ENCODE assay signal across 15 cellular contexts in the genomic region with DNA sequence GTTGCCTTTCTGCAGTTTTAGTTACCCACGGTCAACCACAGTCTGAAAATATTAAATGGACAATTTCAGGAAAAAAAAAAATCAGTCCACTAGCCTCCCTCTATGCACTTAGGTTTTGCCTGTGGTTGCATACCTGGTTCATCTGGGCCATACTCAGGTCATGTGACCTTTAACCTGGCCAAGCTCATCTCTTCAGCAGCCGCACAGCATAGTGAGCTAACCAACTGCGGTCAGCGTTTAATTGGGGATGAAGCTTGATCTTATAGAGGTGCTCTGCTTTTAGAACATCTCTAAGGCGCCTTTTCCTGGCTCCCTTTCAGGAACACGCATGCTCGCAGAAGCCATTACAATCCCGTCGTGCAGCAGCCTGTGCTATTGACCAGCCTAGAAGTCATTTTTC.
A peak's percentile ranks its signal among the peaks of the same experiment; 100 is the strongest.
DNase-seq lines count a peak whose midpoint lies in the region; ATAC-seq, FAIRE-seq and TF ChIP-seq lines count a peak whose summit lies in the region.
"Had no signal": no experiment of that assay in that cellular context is flagged by ENCODE, and none has a peak within 500 bp of the region (broad histone marks: within the 10 kb centered on the region; RNA-seq: fewer than 3 reads in every experiment).

No MANE protein-coding gene starts in this region.

- ATAC-seq in A549 (no peak), HCT116 (no peak)

- H3K4me3 ChIP-seq in A549 (no peak overlapping the region), HCT116 (replicated peaks in 1 of 2; ENCODE audit: low read depth in 1 of 2, low read length in 2 of 2) (no peak overlapping the region)

- RAD21 ChIA-PET in HCT116 (lab: Charles Lee; ENCODE audit: low non-redundant PET in 1 of 2, low total read pairs in 2 of 2, uncharacterized antibody in 2 of 2, unreplicated experiment in 2 of 2) = no interaction called here

- no peak for FAIRE-seq in A549 (lab: Jason Lieb, UNC)
- FAIRE-seq: GM19239 had no signal

- H3K27ac ChIP-seq in A549 (peak overlapping the region; percentile 63 to 74; a peak in 4 of 6 replicates), HCT116 (ENCODE audit: low read depth, low read length) (peak overlapping the region; percentile 100), epithelial cell of prostate (peak overlapping the region; percentile 100)

- TF ChIP-seq POLR2A in A549 (IDR thresholded peaks at IDR 0.05; ENCODE audit: low read length) (no peak), HCT116 (IDR thresholded peaks at IDR 0.05; ENCODE audit: borderline replicate concordance, extremely low read depth, insufficient read depth, insufficient read length) (no peak)

- H3K4me1 ChIP-seq in A549 = peaks cover 18% of the 10 kb centered on the region
- peaks cover 40 to 65% of the 10 kb centered on the region in 2 experiments for H3K4me1 ChIP-seq in HCT116 (ENCODE audit: control insufficient read depth in 1 of 2, insufficient read depth in 2 of 2, low read length in 2 of 2)

- peaks cover 0 to 3% of the 10 kb centered on the region in 2 experiments; a peak in 1 of 4 replicates for H3K36me3 ChIP-seq in HCT116 (ENCODE audit: control insufficient read depth in 1 of 2, insufficient read depth in 2 of 2, low read length in 2 of 2)

- no peak for TF ChIP-seq EP300 in A549 (IDR thresholded peaks at IDR 0.05)

- H3K9me2 ChIP-seq in HCT116 (ENCODE audit: insufficient read depth) = no peaks in the 10 kb centered on the region

- TF ChIP-seq CTCF in A549 (IDR thresholded peaks at IDR 0.05) (no peak), HCT116 (IDR thresholded peaks at IDR 0.05 in 2 of 3, conservative IDR thresholded peaks at IDR 0.05 in 1 of 3; ENCODE audit: borderline replicate concordance in 1 of 3, insufficient read depth in 1 of 3, low read depth in 2 of 3, low read length in 2 of 3) (no peak)

- no peaks in the 10 kb centered on the region for H3K27me3 ChIP-seq in HCT116 (ENCODE audit: insufficient read depth, low read length)

- no peaks in the 10 kb centered on the region for H4K20me1 ChIP-seq in HCT116 (ENCODE audit: insufficient read depth)

- H2AFZ ChIP-seq in HCT116 (ENCODE audit: low read depth, low read length, poor library complexity, severe bottlenecking) = no peak overlapping the region

- 93% methylated on average over 9 of the region's 9 CpGs for WGBS in A549 (ENCODE audit: missing lambda C conversion rate)

- H3K4me2 ChIP-seq in A549 (no peak overlapping the region), HCT116 (ENCODE audit: low read length) (no peak overlapping the region)

- CTCF ChIA-PET in A549 (lab: Yijun Ruan, JAX) (interaction anchor here (1.1 to 2.1 kb wide), 2 partner anchors 10 to 45 kb away, joined by 3 to 10 read pairs; no protein-coding TSS in a partner anchor), HCT116 (lab: Charles Lee) (no interaction called here)

- BruUV-seq in HCT116 (replicated peaks; lab: Mats Ljungman, UMichigan) = no TSS peak

- POLR2A ChIA-PET in A549 (lab: Yijun Ruan, JAX) (no interaction called here), HCT116 (lab: Charles Lee) (interaction anchor here (0.9 to 3.3 kb wide), 4 partner anchors 11 to 44 kb away, joined by 3 to 15 read pairs (median 10); no protein-coding TSS in a partner anchor)

- peaks cover 4% of the 10 kb centered on the region; the same call in 1 of the 3 replicates for H3K9me3 ChIP-seq in A549
- H3K9me3 ChIP-seq in HCT116 (ENCODE audit: control insufficient read depth in 1 of 2, insufficient read depth in 1 of 2, low read depth in 1 of 2, low read length in 2 of 2) = no peaks in the 10 kb centered on the region

- TF ChIP-seq RAD21 in A549 (conservative IDR thresholded peaks at IDR 0.05 in 1 of 2, IDR thresholded peaks at IDR 0.05 in 1 of 2) (no peak), HCT116 (IDR thresholded peaks at IDR 0.05; ENCODE audit: low read depth) (no peak)

- no peak overlapping the region for H3K9ac ChIP-seq in HCT116 (ENCODE audit: low read length)

- DNase-seq in A549 (ENCODE audit: low read depth in 1 of 2, low spot score in 1 of 2) = no peak
- DNase-seq in HCT116 (ENCODE audit: low read depth, low spot score) = no peak
- DNase-seq in RKO (ENCODE audit: low spot score) = peak; percentile 88
- DNase-seq in epithelial cell of prostate (ENCODE audit: low read depth, low spot score) = no peak
- DNase-seq in NCI-H774 (lab: John Stamatoyannopoulos, UW) = no peak
- DNase-seq in activated CD4-positive, alpha-beta T cell treated with anti-CD3 and anti-CD28 coated beads for 1 hour = no peak
- no peak for DNase-seq in NCI-H1930 (lab: John Stamatoyannopoulos, UW)
- DNase-seq in T1000 (lab: John Stamatoyannopoulos, UW) = no peak
- DNase-seq: 8988T; C1 segment of cervical spinal cord; CD4-positive, alpha-beta T cell; COR-L47; DMS53; GF-D8 had no signal

- intact Hi-C loops in HCT116 (cut with micrococcal nuclease) = no loop called here

- H3K79me2 ChIP-seq in HCT116 (ENCODE audit: insufficient read depth, low read length) = no peaks in the 10 kb centered on the region; the same call in 1 of the 2 replicates

TF ChIP-seq in A549, 52 proteins besides CTCF, POLR2A, EP300 and RAD21 (continues in another document):
- no peak for TF ChIP-seq POLR2AphosphoS2 (conservative IDR thresholded peaks at IDR 0.05; ENCODE audit: low read length)
- TF ChIP-seq ZFP36 (IDR thresholded peaks at IDR 0.05; ENCODE audit: borderline replicate concordance, partially characterized antibody) = no peak
- TF ChIP-seq, protein P1, sequence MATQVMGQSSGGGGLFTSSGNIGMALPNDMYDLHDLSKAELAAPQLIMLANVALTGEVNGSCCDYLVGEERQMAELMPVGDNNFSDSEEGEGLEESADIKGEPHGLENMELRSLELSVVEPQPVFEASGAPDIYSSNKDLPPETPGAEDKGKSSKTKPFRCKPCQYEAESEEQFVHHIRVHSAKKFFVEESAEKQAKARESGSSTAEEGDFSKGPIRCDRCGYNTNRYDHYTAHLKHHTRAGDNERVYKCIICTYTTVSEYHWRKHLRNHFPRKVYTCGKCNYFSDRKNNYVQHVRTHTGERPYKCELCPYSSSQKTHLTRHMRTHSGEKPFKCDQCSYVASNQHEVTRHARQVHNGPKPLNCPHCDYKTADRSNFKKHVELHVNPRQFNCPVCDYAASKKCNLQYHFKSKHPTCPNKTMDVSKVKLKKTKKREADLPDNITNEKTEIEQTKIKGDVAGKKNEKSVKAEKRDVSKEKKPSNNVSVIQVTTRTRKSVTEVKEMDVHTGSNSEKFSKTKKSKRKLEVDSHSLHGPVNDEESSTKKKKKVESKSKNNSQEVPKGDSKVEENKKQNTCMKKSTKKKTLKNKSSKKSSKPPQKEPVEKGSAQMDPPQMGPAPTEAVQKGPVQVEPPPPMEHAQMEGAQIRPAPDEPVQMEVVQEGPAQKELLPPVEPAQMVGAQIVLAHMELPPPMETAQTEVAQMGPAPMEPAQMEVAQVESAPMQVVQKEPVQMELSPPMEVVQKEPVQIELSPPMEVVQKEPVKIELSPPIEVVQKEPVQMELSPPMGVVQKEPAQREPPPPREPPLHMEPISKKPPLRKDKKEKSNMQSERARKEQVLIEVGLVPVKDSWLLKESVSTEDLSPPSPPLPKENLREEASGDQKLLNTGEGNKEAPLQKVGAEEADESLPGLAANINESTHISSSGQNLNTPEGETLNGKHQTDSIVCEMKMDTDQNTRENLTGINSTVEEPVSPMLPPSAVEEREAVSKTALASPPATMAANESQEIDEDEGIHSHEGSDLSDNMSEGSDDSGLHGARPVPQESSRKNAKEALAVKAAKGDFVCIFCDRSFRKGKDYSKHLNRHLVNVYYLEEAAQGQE (IDR thresholded peaks at IDR 0.05) = no peak

TF ChIP-seq in HCT116, 20 proteins besides CTCF, POLR2A, EP300 and RAD21:
- TF ChIP-seq ELF1 (IDR thresholded peaks at IDR 0.05; ENCODE audit: borderline replicate concordance, low read depth) = no peak
- no peak for TF ChIP-seq POLR2AphosphoS5 (IDR thresholded peaks at IDR 0.05; ENCODE audit: low read depth, low read length)
- no peak for TF ChIP-seq FOSL1 (IDR thresholded peaks at IDR 0.05; ENCODE audit: low read depth)
- no peak for TF ChIP-seq EGR1 (IDR thresholded peaks at IDR 0.05; ENCODE audit: low read depth)
- no peak for TF ChIP-seq EZH2phosphoT487 (IDR thresholded peaks at IDR 0.05; ENCODE audit: borderline replicate concordance)
- TF ChIP-seq CBX3 (IDR thresholded peaks at IDR 0.05; ENCODE audit: low read depth) = no peak
